19 cellular contexts compared by ENCODE assay signal in genomic region chr10:6009961-6010360, GRCh38. TPM values are rescaled to one million over a fixed set of nuclear protein-coding genes. Genes with fewer than 3 reads are reported as not detected.
DNase-seq lines count a peak whose midpoint lies in the region; ATAC-seq and TF ChIP-seq lines count a peak whose summit lies in the region.
"Had no signal": no experiment of that assay in that cellular context is flagged by ENCODE, and none has a peak within 500 bp of the region (broad histone marks: within the 10 kb centered on the region; RNA-seq: fewer than 3 reads in every experiment).

No MANE protein-coding gene starts in this region.

- H3K79me2 ChIP-seq in OCI-LY7 (ENCODE audit: insufficient read depth, low read depth, low read length): no peaks in the 10 kb centered on the region

- H3K9me3 Mint-ChIP-seq in activated naive CD4-positive, alpha-beta T cell treated with anti-CD3 and anti-CD28 coated beads, Interleukin-2, amount 50 U/mL, for 72 hours: peaks cover 0 to 4% of the 10 kb centered on the region in 2 donors
- H3K9me3 Mint-ChIP-seq in stimulated activated naive B cell treated with anti-CD40 and anti-IgM and Interleukin-4, amounts not matched to agents 10 μg/mL and 1 μg/mL and 100 μg/mL, for 72 hours: peaks cover 11 to 14% of the 10 kb centered on the region in 2 donors
- H3K9me3 Mint-ChIP-seq: CD4-positive, alpha-beta T cell had no signal

- POLR2A ChIA-PET in OCI-LY7 (lab: Charles Lee): interaction anchor here (1.0 to 1.4 kb wide), 3 partner anchors 10 to 58 kb away, joined by 3 to 7 read pairs (median 3); no protein-coding TSS in a partner anchor

- H4K20me1 ChIP-seq in OCI-LY7 (ENCODE audit: insufficient read depth, low read length): no peaks in the 10 kb centered on the region

- H3K36me3 ChIP-seq in colonic mucosa: no peaks in the 10 kb centered on the region
- H3K36me3 ChIP-seq in OCI-LY7 (ENCODE audit: insufficient read depth, low read length): peaks cover 9% of the 10 kb centered on the region

- CTCF ChIA-PET in OCI-LY7 (lab: Charles Lee; ENCODE audit: unreplicated experiment): no interaction called here

- intact Hi-C loops in colonic mucosa (cut with DNase I) (loop anchor here (5.0 kb wide), 1 partner anchor 42 kb away; no protein-coding TSS in a partner anchor), OCI-LY7 (cut with micrococcal nuclease; ENCODE audit: unreplicated experiment) (loop anchor here (5.0 to 10.0 kb wide), 2 partner anchors 152 to 395 kb away; no protein-coding TSS in a partner anchor)

- H3K4me1 ChIP-seq in colonic mucosa (no peaks in the 10 kb centered on the region), OCI-LY7 (ENCODE audit: insufficient read depth, low read length, poor library complexity, severe bottlenecking) (peaks cover 13% of the 10 kb centered on the region)

- H3K4me1 Mint-ChIP-seq in stimulated activated naive B cell treated with anti-CD40 and anti-IgM and Interleukin-4, amounts not matched to agents 10 μg/mL and 1 μg/mL and 100 μg/mL, for 72 hours: peaks cover 18 to 28% of the 10 kb centered on the region in 2 donors

- H3K27ac ChIP-seq in colonic mucosa (no peak overlapping the region), OCI-LY7 (ENCODE audit: low read depth, low read length, poor library complexity, severe bottlenecking) (no peak overlapping the region)

- no peaks in the 10 kb centered on the region for H3K27me3 ChIP-seq in colonic mucosa

- TF ChIP-seq CTCF in colonic mucosa (IDR thresholded peaks at IDR 0.05) (no peak), OCI-LY7 (conservative IDR thresholded peaks at IDR 0.05; ENCODE audit: low read length) (no peak)

- H3K36me3 Mint-ChIP-seq in activated naive CD4-positive, alpha-beta T cell treated with anti-CD3 and anti-CD28 coated beads, Interleukin-2, amount 50 U/mL, for 72 hours: peaks cover 21 to 45% of the 10 kb centered on the region in 2 donors
- H3K36me3 Mint-ChIP-seq in stimulated activated naive B cell treated with anti-CD40 and anti-IgM and Interleukin-4, amounts not matched to agents 10 μg/mL and 1 μg/mL and 100 μg/mL, for 72 hours: peaks cover 4 to 44% of the 10 kb centered on the region in 2 donors

- H3K9me3 ChIP-seq in colonic mucosa (no peaks in the 10 kb centered on the region), OCI-LY7 (ENCODE audit: low read length) (peaks cover 11% of the 10 kb centered on the region; the same call in 1 of the 2 replicates)

- peak overlapping the region; percentile 46 to 86 for H3K27ac Mint-ChIP-seq in activated naive CD4-positive, alpha-beta T cell treated with anti-CD3 and anti-CD28 coated beads, Interleukin-2, amount 50 U/mL, for 72 hours
- peak overlapping the region; percentile 42 for H3K27ac Mint-ChIP-seq in stimulated activated naive B cell treated with anti-CD40 and anti-IgM and Interleukin-4, amounts not matched to agents 10 μg/mL and 1 μg/mL and 100 μg/mL, for 72 hours
- H3K27ac Mint-ChIP-seq: CD4-positive, alpha-beta T cell; H9 had no signal

- no peaks in the 10 kb centered on the region for H3K9me2 ChIP-seq in OCI-LY7 (ENCODE audit: insufficient read depth, low read length)

- no peak overlapping the region for H3K9ac ChIP-seq in colonic mucosa (ENCODE audit: low read depth in 2 of 2, low read length in 2 of 2)

- no TSS peak for BruUV-seq in OCI-LY7 (replicated peaks; lab: Mats Ljungman, UMichigan)

- DNase-seq in activated naive CD4-positive, alpha-beta T cell treated with anti-CD3 and anti-CD28 coated beads, Interleukin-2, amount 50 U/mL, for 72 hours (ENCODE audit: low spot score in 2 of 2): no peak
- DNase-seq in activated naive CD4-positive, alpha-beta T cell (lab: John Stamatoyannopoulos, UW): no peak
- peak; percentile 15 for DNase-seq in NCI-H226
- DNase-seq in colonic mucosa: peak; percentile 3
- no peak for DNase-seq in stimulated activated naive B cell treated with anti-CD40 and anti-IgM and Interleukin-4, amounts not matched to agents 10 μg/mL and 1 μg/mL and 100 μg/mL, for 72 hours
- no peak for DNase-seq in OCI-LY7 (ENCODE audit: low spot score)
- DNase-seq: Calu3; CD4-positive, alpha-beta T cell; DMS79; H9; Karpas-422; MM.1S; NCI-H187 treated with DMSO at 0.1 percent for 48 hours; NCI-H446 treated with DMSO at 0.1 percent for 48 hours; NCI-H82 had no signal

- H3K27me3 Mint-ChIP-seq in stimulated activated naive B cell treated with anti-CD40 and anti-IgM and Interleukin-4, amounts not matched to agents 10 μg/mL and 1 μg/mL and 100 μg/mL, for 72 hours: no peaks in the 10 kb centered on the region

- no peak overlapping the region for H3K4me2 ChIP-seq in OCI-LY7 (ENCODE audit: low read length)

- H3K4me3 Mint-ChIP-seq in stimulated activated naive B cell treated with anti-CD40 and anti-IgM and Interleukin-4, amounts not matched to agents 10 μg/mL and 1 μg/mL and 100 μg/mL, for 72 hours: no peak overlapping the region
- H3K4me3 Mint-ChIP-seq: CD4-positive, alpha-beta T cell; H9 had no signal

- no peak overlapping the region for H3K4me3 ChIP-seq in colonic mucosa
- no peak overlapping the region for H3K4me3 ChIP-seq in OCI-LY7 (ENCODE audit: low read depth, low read length, poor library complexity, severe bottlenecking)

- no peak for ATAC-seq in activated naive CD4-positive, alpha-beta T cell treated with anti-CD3 and anti-CD28 coated beads, Interleukin-2, amount 50 U/mL, for 72 hours
- no peak for ATAC-seq in stimulated activated naive B cell treated with anti-CD40 and anti-IgM and Interleukin-4, amounts not matched to agents 10 μg/mL and 1 μg/mL and 100 μg/mL, for 72 hours (replicated peaks)
- ATAC-seq in GM18873 (IDR thresholded peaks at IDR 0.05; ENCODE audit: low FRiP score, unreplicated experiment): no peak
- no peak for ATAC-seq in HG02642 (IDR thresholded peaks at IDR 0.05; ENCODE audit: poor library complexity, unreplicated experiment)
- ATAC-seq: Panc1 had no signal

- H2AFZ ChIP-seq in OCI-LY7 (ENCODE audit: low read length): no peak overlapping the region

RNA-seq across cellular contexts. Expression of gene IL15RA, which starts 32.6 kb away (rescaled TPM):
- total RNA-seq in activated naive CD4-positive, alpha-beta T cell treated with anti-CD3 and anti-CD28 coated beads, Interleukin-2, amount 50 U/mL, for 72 hours: 10 to 100 TPM in 1 of 2 donors, 1 to 10 TPM in 1; 6.6 to 16.7 TPM
- total RNA-seq in colonic mucosa (10 to 100 TPM; 11.5 to 16.0 TPM), OCI-LY7 (2022) (5.9 and 7.6 TPM in 2 replicates)
- 5.5 and 14.5 TPM in 2 replicates for total RNA-seq in OCI-LY7 (2014; rRNA removed; shearing (Covaris generic))

RNA-seq across cellular contexts. Expression of gene IL2RA, which starts 52.2 kb away (rescaled TPM):
- total RNA-seq in activated naive CD4-positive, alpha-beta T cell treated with anti-CD3 and anti-CD28 coated beads, Interleukin-2, amount 50 U/mL, for 72 hours: 100 to 1,000 TPM; 531 to 706 TPM
- total RNA-seq in colonic mucosa (1 to 10 TPM; 1.7 to 2.4 TPM), OCI-LY7 (2022) (22.3 and 27.5 TPM in 2 replicates)
- 24.0 and 24.3 TPM in 2 replicates for total RNA-seq in OCI-LY7 (2014; rRNA removed; shearing (Covaris generic))
- total RNA-seq: A673, Calu3, H9 had no signal

Comparison
In these comparisons a context has a peak if more than half of its experiments do, and no peak if none do; other contexts are left out.
1. DNase-seq: peak in NCI-H226 (single experiment) and colonic mucosa (single experiment); none in activated naive CD4-positive, alpha-beta T cell treated with anti-CD3 and anti-CD28 coated beads, Interleukin-2, amount 50 U/mL, for 72 hours (0 of 2), activated naive CD4-positive, alpha-beta T cell (0 of 4), stimulated activated naive B cell treated with anti-CD40 and anti-IgM and Interleukin-4, amounts not matched to agents 10 μg/mL and 1 μg/mL and 100 μg/mL, for 72 hours (single experiment) and OCI-LY7 (single experiment).
2. RNA of gene IL2RA, which starts 52.2 kb away (total RNA-seq): 531 to 706 TPM in activated naive CD4-positive, alpha-beta T cell treated with anti-CD3 and anti-CD28 coated beads, Interleukin-2, amount 50 U/mL, for 72 hours; 22.3 to 27.5 TPM in OCI-LY7 and 1.7 to 2.4 TPM in colonic mucosa; every median in the first group is over 10 times any median in the second.